8 cellular contexts compared by ENCODE assay signal in the genomic region with DNA sequence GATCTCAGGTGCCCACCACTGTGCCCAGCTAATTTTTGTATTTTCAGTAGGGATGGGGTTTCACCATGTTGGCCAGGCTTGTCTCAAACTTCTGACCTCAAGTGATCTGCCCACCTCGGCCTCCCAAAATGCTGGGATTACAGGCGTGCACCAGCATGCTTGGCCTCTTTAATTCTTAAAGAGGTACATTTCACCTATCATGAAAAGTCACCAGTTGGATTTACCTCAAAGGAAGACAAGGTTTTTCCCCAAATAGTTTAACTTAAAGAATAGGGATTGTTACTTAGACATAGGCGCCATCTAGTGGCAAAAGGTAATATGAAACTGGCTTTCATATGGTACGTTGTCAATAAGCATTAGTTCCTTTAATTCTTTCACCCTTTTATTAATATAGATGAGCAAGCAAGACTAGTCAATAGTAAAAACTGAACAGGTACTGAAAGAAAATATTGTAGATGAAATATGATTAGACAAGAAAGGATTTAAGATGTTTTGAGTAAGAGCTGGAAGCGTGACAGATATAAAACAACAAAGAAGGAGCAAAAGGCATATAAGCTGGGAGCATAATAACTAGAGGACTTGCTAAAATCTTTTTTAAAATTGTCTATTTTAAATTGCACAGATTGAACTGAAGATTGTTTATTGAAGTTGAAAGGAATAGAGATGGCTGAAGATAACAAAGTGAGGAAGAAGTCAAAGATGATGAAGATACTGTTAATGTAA. TPM values are rescaled to one million over a fixed set of nuclear protein-coding genes. Genes with fewer than 3 reads are reported as not detected.
DNase-seq lines count a peak whose midpoint lies in the region; ATAC-seq and TF ChIP-seq lines count a peak whose summit lies in the region.

No MANE protein-coding gene starts in this region.

- H4K5ac ChIP-seq in IMR-90 (ENCODE audit: low read depth, low read length) = no peak overlapping the region

- H3K56ac ChIP-seq in IMR-90 (ENCODE audit: extremely low read depth, insufficient read depth, low read length) = no peak overlapping the region

- intact Hi-C loops in heart left ventricle (cut with DNase I) (loop anchor here in 8 of 10 donors (2.0 to 5.0 kb wide), 3 partner anchors 48 to 51 kb away; no protein-coding TSS in a partner anchor), left ventricle myocardium superior (cut with micrococcal nuclease) (loop anchor here (5.0 kb wide), 1 partner anchor 51 kb away; no protein-coding TSS in a partner anchor), IMR-90 (cut with micrococcal nuclease) (loop anchor here (1.0 to 2.0 kb wide), 2 partner anchors 22 to 50 kb away; no protein-coding TSS in a partner anchor)

- no peak overlapping the region for H4K91ac ChIP-seq in IMR-90 (ENCODE audit: insufficient read depth, low read depth, low read length)

- in situ Hi-C loops in IMR-90 (cut with MboI; ENCODE audit: low sequenced_read_pairs) = loop anchor here (25.0 kb wide), 1 partner anchor 664 kb away; no protein-coding TSS in a partner anchor

- no peak overlapping the region for H3K4me2 ChIP-seq in IMR-90 (ENCODE audit: low read depth, low read length)

- H2AK5ac ChIP-seq in IMR-90 (ENCODE audit: low read depth, low read length) = no peak overlapping the region

- POLR2A ChIA-PET in IMR-90 (lab: Charles Lee; ENCODE audit: unreplicated experiment) = no interaction called here

- H3K36me3 ChIP-seq in heart left ventricle = no peaks in the 10 kb centered on the region
- H3K36me3 ChIP-seq in IMR-90 (ENCODE audit: control insufficient read depth, insufficient read depth, low read length) = no peaks in the 10 kb centered on the region

- H3K4me3 ChIP-seq in heart left ventricle (no peak overlapping the region), IMR-90 (ENCODE audit: insufficient read depth, low read depth, low read length) (no peak overlapping the region), choroid plexus epithelial cell (ENCODE audit: low read depth, low read length) (no peak overlapping the region)

- peak; percentile 66 to 86 (median 75) for TF ChIP-seq CTCF in heart left ventricle (IDR thresholded peaks at IDR 0.05)
- TF ChIP-seq CTCF in IMR-90 (conservative IDR thresholded peaks at IDR 0.05; ENCODE audit: low read depth, low read length) = peak; percentile 71
- TF ChIP-seq CTCF in choroid plexus epithelial cell (conservative IDR thresholded peaks at IDR 0.05; ENCODE audit: low read depth, low read length) = peak; percentile 62

- H2AK9ac ChIP-seq in IMR-90 (replicated peaks; ENCODE audit: low read depth, low read length, poor library complexity) = no peak overlapping the region

- no peak overlapping the region for H3K4ac ChIP-seq in IMR-90 (ENCODE audit: low read depth, low read length)

- H4K8ac ChIP-seq in IMR-90 (ENCODE audit: low read depth in 2 of 2, low read length in 2 of 2) = no peak overlapping the region

- H3K23ac ChIP-seq in IMR-90 (ENCODE audit: low read depth, low read length) = no peak overlapping the region

- no peaks in the 10 kb centered on the region for H3K79me1 ChIP-seq in IMR-90 (ENCODE audit: low read depth in 1 of 2, low read length in 2 of 2)

- H4K20me1 ChIP-seq in IMR-90 (ENCODE audit: insufficient read depth, low read length) = no peaks in the 10 kb centered on the region

- H3K9me3 ChIP-seq in heart left ventricle = no peaks in the 10 kb centered on the region
- no peaks in the 10 kb centered on the region for H3K9me3 ChIP-seq in IMR-90 (ENCODE audit: control insufficient read depth, insufficient read depth, low read length)

- WGBS in heart left ventricle, 4 donors = 41 to 45% (median 44%) methylated on average over 5 of the region's 5 CpGs
- WGBS in IMR-90 (ENCODE audit: extremely low coverage in 2 of 2, insufficient read length in 1 of 2), 2 experiments = no CpG with 5 or more reads among the region's 5 CpGs

- DNase-seq in heart left ventricle (no peak), left ventricle myocardium superior (no peak), IMR-90 (peak; percentile 72), OCI-M1 (lab: John Stamatoyannopoulos, UW) (peak; percentile 83), choroid plexus epithelial cell (ENCODE audit: low read depth) (peak; percentile 86), middle frontal gyrus (ENCODE audit: extremely low spot score, low spot score) (peak; percentile 35), activated gamma-delta T cell treated with Interleukin-2 at 50 U/mL for 16 hours (no peak)

- no peak overlapping the region for H3K9ac ChIP-seq in IMR-90 (ENCODE audit: low read depth, low read length)

- H3K27me3 ChIP-seq in heart left ventricle (no peaks in the 10 kb centered on the region), IMR-90 (ENCODE audit: control insufficient read depth, insufficient read depth, low read length) (no peaks in the 10 kb centered on the region; the same call in 1 of the 2 replicates)

- no peak overlapping the region for H2BK5ac ChIP-seq in IMR-90 (ENCODE audit: low read depth, low read length, poor library complexity, severe bottlenecking)

- H2AFZ ChIP-seq in IMR-90 (replicated peaks; ENCODE audit: low read length, poor library complexity) = no peak overlapping the region

- no peak overlapping the region for H3K18ac ChIP-seq in IMR-90 (ENCODE audit: low read depth, low read length)

- no peak for TF ChIP-seq POLR2A in heart left ventricle (IDR thresholded peaks at IDR 0.05)
- TF ChIP-seq POLR2A in IMR-90 (IDR thresholded peaks at IDR 0.05; ENCODE audit: low read depth, low read length) = no peak

- peak; percentile 66 for TF ChIP-seq RAD21 in IMR-90 (IDR thresholded peaks at IDR 0.05; ENCODE audit: low read length)

- CTCF ChIA-PET in IMR-90 (lab: Yijun Ruan, JAX) = interaction anchor here (0.8 to 1.5 kb wide), 6 partner anchors 8 to 49 kb away, joined by 3 to 5 read pairs (median 4); no protein-coding TSS in a partner anchor

- H3K4me1 ChIP-seq in heart left ventricle (no peaks in the 10 kb centered on the region), IMR-90 (ENCODE audit: control insufficient read depth, insufficient read depth, low read length) (no peaks in the 10 kb centered on the region)

- H3K9me1 ChIP-seq in IMR-90 (ENCODE audit: insufficient read depth, low read length) = no peaks in the 10 kb centered on the region

- no TSS peak for BruUV-seq in IMR-90 (replicated peaks; lab: Mats Ljungman, UMichigan)

- H3K14ac ChIP-seq in IMR-90 (replicated peaks; ENCODE audit: low read depth, low read length) = no peak overlapping the region

- dilution Hi-C loops in IMR-90 (cut with HindIII; ENCODE audit: low sequenced_read_pairs, unreplicated experiment) = no loop called here

- H2BK15ac ChIP-seq in IMR-90 (ENCODE audit: low read depth, low read length) = no peak overlapping the region

- no peak overlapping the region for H2BK120ac ChIP-seq in IMR-90 (ENCODE audit: low read depth, low read length)

- H3K27ac ChIP-seq in heart left ventricle (no peak overlapping the region), IMR-90 (ENCODE audit: insufficient read depth, low read length) (no peak overlapping the region)

- ATAC-seq in heart left ventricle (no peak), left ventricle myocardium superior (no peak), GM21526 (IDR thresholded peaks at IDR 0.05; ENCODE audit: low FRiP score, unreplicated experiment) (peak; percentile 84), IMR-90 (ENCODE audit: low read depth) (peak; percentile 61)

- H2BK20ac ChIP-seq in IMR-90 (ENCODE audit: low read depth, low read length) = no peak overlapping the region

TF ChIP-seq in IMR-90, 13 proteins besides CTCF, POLR2A, EP300 and RAD21:
- TF ChIP-seq RCOR1 (IDR thresholded peaks at IDR 0.05; ENCODE audit: insufficient replicate concordance, low read length) = no peak
- TF ChIP-seq SMC3 (IDR thresholded peaks at IDR 0.05; ENCODE audit: low read depth, low read length) = peak; percentile 50; the same call in 1 of the 2 replicates
- no peak for TF ChIP-seq BHLHE40 (IDR thresholded peaks at IDR 0.05; ENCODE audit: low read depth, low read length)
- TF ChIP-seq CHD1 (IDR thresholded peaks at IDR 0.05; ENCODE audit: low read depth, low read length) = no peak

RNA-seq across cellular contexts. Expression of a gene that starts 35.0 kb away (rescaled TPM):
- total RNA-seq in heart left ventricle (10 to 100 TPM; 22.9 to 64.5 (median 46.1) TPM), left ventricle myocardium superior (40.4 TPM), IMR-90 (2012; rRNA removed) (110 and 191 TPM in 2 replicates)
- polyA plus RNA-seq in heart left ventricle (10 to 100 TPM; 32.6 to 87.7 TPM), IMR-90 (2012; rRNA removed) (50.9 and 59.3 TPM in 2 replicates)
- 12.7 and 22.7 TPM in 2 replicates for polyA plus RNA-seq in IMR-90 (2012; cell fraction: cytosol; rRNA removed)
- polyA plus RNA-seq in IMR-90 (2012; cell fraction: nucleus; rRNA removed; ENCODE audit: low replicate concordance) = 4.5 and 24.9 TPM in 2 replicates

Comparison
In these comparisons a context has a peak if more than half of its experiments do, and no peak if none do; other contexts are left out.
1. ATAC-seq: peak in GM21526 (single experiment) and IMR-90 (single experiment); none in heart left ventricle (0 of 4) and left ventricle myocardium superior (single experiment).
2. DNase-seq: peak in IMR-90 (single experiment), OCI-M1 (single experiment), choroid plexus epithelial cell (single experiment) and middle frontal gyrus (single experiment); none in heart left ventricle (0 of 5), left ventricle myocardium superior (single experiment) and activated gamma-delta T cell treated with Interleukin-2 at 50 U/mL for 16 hours (single experiment).
3. Peak in every context shown above with its lines, with median percentiles within 50 percentile points of each other: CTCF ChIP-seq.